ENCODE assay signal across 8 cellular contexts in genomic region chr7:43869898-43870240, GRCh38. TPM values are rescaled to one million over a fixed set of nuclear protein-coding genes. Genes with fewer than 3 reads are reported as not detected.
DNase-seq lines count a peak whose midpoint lies in the region; ATAC-seq, FAIRE-seq and TF ChIP-seq lines count a peak whose summit lies in the region.

No MANE protein-coding gene starts in this region.

- no peak for TF ChIP-seq RAD21 in HepG2 (CRISPR knock-in tag; IDR thresholded peaks at IDR 0.05)

- no peaks in the 10 kb centered on the region for H3K27me3 Mint-ChIP-seq in Calu3 (ENCODE audit: unreplicated experiment)

- H3K27me3 ChIP-seq in NT2/D1 (ENCODE audit: insufficient read depth, insufficient read length) (peaks cover 5% of the 10 kb centered on the region), bronchial epithelial cell (ENCODE audit: control insufficient read depth, insufficient read depth, low read length) (no peaks in the 10 kb centered on the region), HepG2 (ENCODE audit: control insufficient read depth in 1 of 2, insufficient read depth in 2 of 2, low read length in 2 of 2) (no peaks in the 10 kb centered on the region; a peak in 1 of 5 replicates), testis (no peaks in the 10 kb centered on the region)

- H3K27ac Mint-ChIP-seq in Calu3 (ENCODE audit: unreplicated experiment), result peak overlapping the region; percentile 90

- peak overlapping the region; percentile 90 for H3K4me3 Mint-ChIP-seq in Calu3 (ENCODE audit: low read depth, unreplicated experiment)

- peak overlapping the region; percentile 90 for H3K4me2 ChIP-seq in HepG2 (ENCODE audit: low read depth, low read length)

- TF ChIP-seq CTCF in Calu3 (IDR thresholded peaks at IDR 0.05; ENCODE audit: unreplicated experiment) (no peak), HEK293 (tag by site-specific recombination; IDR thresholded peaks at IDR 0.05) (no peak), bronchial epithelial cell (IDR thresholded peaks at IDR 0.05; ENCODE audit: insufficient read depth, low read length, severe bottlenecking) (no peak), HepG2 (CRISPR knock-in tag; IDR thresholded peaks at IDR 0.05) (no peak), testis (IDR thresholded peaks at IDR 0.05) (no peak)

- POLR2A ChIA-PET in HEK293 (lab: Yijun Ruan, JAX) (interaction anchor here (0.6 to 1.4 kb wide), 15 partner anchors 9 to 287 kb away, joined by 3 to 8 read pairs (median 5); partner anchors contain the start of genes BLVRA, STK17A, UBE2D4 and URGCP), HepG2 (lab: Yijun Ruan, JAX) (interaction anchor here (0.6 to 2.2 kb wide), 12 partner anchors 10 to 287 kb away, joined by 3 to 36 read pairs (median 4); partner anchors contain the start of genes STK17A and UBE2D4)

- H3K36me3 Mint-ChIP-seq in Calu3 (ENCODE audit: insufficient read depth, unreplicated experiment), result peaks cover 60% of the 10 kb centered on the region

- H3K79me2 ChIP-seq in HepG2 (ENCODE audit: insufficient read depth, low read length), result peaks cover 6% of the 10 kb centered on the region

- FAIRE-seq in bronchial epithelial cell (lab: Jason Lieb, UNC) (no peak), HepG2 (lab: Jason Lieb, UNC) (no peak)

- no peaks in the 10 kb centered on the region for H4K20me1 ChIP-seq in HepG2 (ENCODE audit: insufficient read depth, low read length)

- H3K4me1 Mint-ChIP-seq in Calu3 (ENCODE audit: low read depth, unreplicated experiment), result peaks cover 33% of the 10 kb centered on the region

- H3K9ac ChIP-seq in NT2/D1 (ENCODE audit: insufficient read length, low read depth) (no peak overlapping the region), HepG2 (ENCODE audit: insufficient read depth, low read depth, low read length) (peak overlapping the region; percentile 80; the same call in 1 of the 2 replicates)

- H3K4me3 ChIP-seq in HEK293 (ENCODE audit: low read depth, low read length) (peak overlapping the region; percentile 45), NT2/D1 (ENCODE audit: insufficient read length, low read depth) (peak overlapping the region; percentile 27), bronchial epithelial cell (ENCODE audit: low read depth, low read length) (peak overlapping the region; percentile 77), HepG2 (replicated peaks in 1 of 3; ENCODE audit: insufficient read depth in 1 of 3, low read depth in 2 of 3, low read length in 3 of 3) (peak overlapping the region; percentile 86 to 96 (median 87)), testis (peak overlapping the region; percentile 81 to 84)

- WGBS in HepG2 (ENCODE audit: low lambda C conversion rate), result 68% methylated on average over 12 of the region's 12 CpGs
- 29 to 38% methylated on average over 12 of the region's 12 CpGs for WGBS in testis, 2 donors

- BruUV-seq in Calu3 (replicated peaks; lab: Mats Ljungman, UMichigan), result TSS peak; percentile 95
- TSS peak; percentile 93 for BruUV-seq in HepG2 (replicated peaks; lab: Mats Ljungman, UMichigan)

- DNase-seq in Calu3, result peak; percentile 53
- DNase-seq in NT2/D1 (ENCODE audit: low read depth, low spot score), result no peak
- DNase-seq in bronchial epithelial cell (ENCODE audit: low read depth), result peak; percentile 89
- no peak for DNase-seq in HepG2 (ENCODE audit: low spot score)
- peak; percentile 22 for DNase-seq in testis
- no peak for DNase-seq in NCI-H2081 (lab: John Stamatoyannopoulos, UW)
- DNase-seq in NCI-H1417 treated with DMSO at 0.1 percent for 48 hours (lab: John Stamatoyannopoulos, UW), result no peak

- H3K27ac ChIP-seq in HEK293 (ENCODE audit: extremely low read depth, low read depth, low read length) (peak overlapping the region; percentile 66; the same call in 1 of the 2 replicates), HepG2 (ENCODE audit: extremely low read length, insufficient read depth, low read length) (no peak overlapping the region), testis (peak overlapping the region; percentile 77 to 85)

- TF ChIP-seq POLR2A in HepG2 (IDR thresholded peaks at IDR 0.05; ENCODE audit: insufficient read depth in 1 of 2, low read depth in 2 of 2, low read length in 2 of 2) (no peak), testis (IDR thresholded peaks at IDR 0.05) (no peak)

- no peaks in the 10 kb centered on the region for H3K9me3 ChIP-seq in HEK293 (ENCODE audit: control insufficient read depth, insufficient read depth, low read depth, low read length)
- peaks cover 16% of the 10 kb centered on the region for H3K9me3 ChIP-seq in NT2/D1 (ENCODE audit: insufficient read depth, low read length)
- H3K9me3 ChIP-seq in HepG2 (ENCODE audit: low read length), result no peaks in the 10 kb centered on the region
- H3K9me3 ChIP-seq in testis, result no peaks in the 10 kb centered on the region

- TF ChIP-seq EP300 in HepG2 (IDR thresholded peaks at IDR 0.05; ENCODE audit: low read depth in 2 of 2, low read length in 2 of 2), result no peak
- TF ChIP-seq EP300 in HepG2 (CRISPR knock-in tag; IDR thresholded peaks at IDR 0.05; ENCODE audit: borderline replicate concordance), result no peak

- H3K4me1 ChIP-seq in HEK293 (ENCODE audit: control insufficient read depth, insufficient read depth, low read length), result peaks cover 3% of the 10 kb centered on the region; the same call in 1 of the 2 replicates
- H3K4me1 ChIP-seq in NT2/D1 (ENCODE audit: insufficient read depth, insufficient read length), result peaks cover 7% of the 10 kb centered on the region
- H3K4me1 ChIP-seq in HepG2 (ENCODE audit: insufficient read depth, low read length), result peaks cover 18% of the 10 kb centered on the region
- H3K4me1 ChIP-seq in testis, result peaks cover 10% of the 10 kb centered on the region

- H2AFZ ChIP-seq in HepG2 (ENCODE audit: low read length), result peak overlapping the region; percentile 46

- intact Hi-C loops in Calu3 (cut with micrococcal nuclease; ENCODE audit: unreplicated experiment) (no loop called here), HepG2 (cut with micrococcal nuclease; ENCODE audit: unreplicated experiment) (loop anchor here (1.0 to 2.0 kb wide), 3 partner anchors 35 to 85 kb away; partner anchors contain the start of gene UBE2D4), testis (cut with DNase I; ENCODE audit: low total_unique reads) (no loop called here)

- in situ Hi-C loops in HepG2 (cut with HindIII; ENCODE audit: extremely low pct_ligation_motif_present, low pct_unique_long_range_greater_than_20kb), result no loop called here

- peaks cover 7% of the 10 kb centered on the region for H3K9me3 Mint-ChIP-seq in Calu3 (ENCODE audit: low read depth, unreplicated experiment)

- CTCF ChIA-PET in Calu3 (lab: Charles Lee), result interaction anchor here (0.6 to 1.0 kb wide), 5 partner anchors 31 to 1092 kb away, joined by 3 to 6 read pairs (median 4); partner anchors contain the start of gene STK17A
- CTCF ChIA-PET in HEK293 (lab: Yijun Ruan, JAX), result no interaction called here
- CTCF ChIA-PET in HepG2 (lab: Yijun Ruan, JAX; ENCODE audit: low intra/inter-chr PET ratio, low total read pairs), result no interaction called here

- ATAC-seq in HepG2, result no peak

- H3K36me3 ChIP-seq in HEK293 (ENCODE audit: control insufficient read depth in 2 of 2, insufficient read depth in 1 of 2, low read length in 2 of 2) (peaks cover 17 to 26% of the 10 kb centered on the region in 2 experiments), NT2/D1 (ENCODE audit: insufficient read depth, insufficient read length, low read length) (peaks cover 28% of the 10 kb centered on the region), bronchial epithelial cell (ENCODE audit: control insufficient read depth, insufficient read depth, low read length) (peaks cover 8% of the 10 kb centered on the region), HepG2 (replicated peaks in 1 of 2; ENCODE audit: control insufficient read depth in 1 of 2, insufficient read depth in 2 of 2, low read length in 2 of 2) (peaks cover 2 to 8% of the 10 kb centered on the region in 2 experiments), testis (ENCODE audit: low read depth, missing control alignments) (no peaks in the 10 kb centered on the region)

RNA-seq across cellular contexts. Expression of gene MRPS24, which starts 0.6 kb away (rescaled TPM):
- total RNA-seq in Calu3 (2022) (164 and 182 TPM in 2 replicates), bronchial epithelial cell (83.2 and 110 TPM in 2 replicates), HepG2 (2016; rRNA removed; fragmentation: Illumina TruSeq; extraction: Trizol) (135 and 143 TPM in 2 replicates), testis (10 to 100 TPM; 71.1 to 80.8 TPM)
- 121 and 142 TPM in 2 replicates for total RNA-seq in HepG2 (2016; cell fraction: cytosol; rRNA removed; fragmentation: Illumina TruSeq; extraction: Trizol; ENCODE audit: low read depth)
- total RNA-seq in HepG2 (2016; cell fraction: insoluble cytoplasmic fraction; rRNA removed; fragmentation: Illumina TruSeq; extraction: Trizol), result 140 and 157 TPM in 2 replicates
- 117 and 135 TPM in 2 replicates for total RNA-seq in HepG2 (2016; cell fraction: membrane; rRNA removed; fragmentation: Illumina TruSeq; extraction: Trizol)
- 60.4 and 60.7 TPM in 2 replicates for total RNA-seq in HepG2 (2016; cell fraction: nucleus; rRNA removed; fragmentation: Illumina TruSeq; extraction: Trizol)
- polyA plus RNA-seq in HepG2 (2011; rRNA removed) (153 and 162 TPM in 2 replicates), testis (ENCODE audit: insufficient read depth, low read depth, low replicate concordance) (115 TPM)
- polyA plus RNA-seq in HepG2 (2011; cell fraction: cytosol; rRNA removed), result 180 and 315 TPM in 2 replicates
- polyA plus RNA-seq in HepG2 (2011; cell fraction: nucleus; rRNA removed), result 97.9 and 112 TPM in 2 replicates
- 131 and 143 TPM in 2 replicates for polyA plus RNA-seq in HepG2 (2012)
- 161 and 177 TPM in 2 replicates for polyA plus RNA-seq in HepG2 (2016; cell fraction: cytosol; fragmentation: Illumina TruSeq; extraction: Trizol; ENCODE audit: low read depth)
- polyA plus RNA-seq in HepG2 (2016; cell fraction: insoluble cytoplasmic fraction; fragmentation: Illumina TruSeq; extraction: Trizol; ENCODE audit: low read depth), result 160 and 176 TPM in 2 replicates
- 136 TPM in 2 replicates for polyA plus RNA-seq in HepG2 (2016; cell fraction: membrane; fragmentation: Illumina TruSeq; extraction: Trizol; ENCODE audit: low read depth)
- polyA plus RNA-seq in HepG2 (2016; cell fraction: nucleus; fragmentation: Illumina TruSeq; extraction: Trizol; ENCODE audit: insufficient read depth, low read depth), result 98.7 and 110 TPM in 2 replicates
- polyA minus RNA-seq in HepG2 (2011; rRNA and poly(A)+ RNA removed; ENCODE audit: low replicate concordance), result 157 and 159 TPM in 2 replicates
- 50.6 and 68.1 TPM in 2 replicates for polyA minus RNA-seq in HepG2 (2011; cell fraction: cytosol; rRNA and poly(A)+ RNA removed)
- 22.4 TPM in 2 replicates for polyA minus RNA-seq in HepG2 (2011; cell fraction: nucleus; rRNA and poly(A)+ RNA removed)

RNA-seq across cellular contexts. Expression of gene URGCP, which starts 36.5 kb away (rescaled TPM):
- total RNA-seq in Calu3 (2022), result 44.1 and 48.3 TPM in 2 replicates
- 31.1 and 31.3 TPM in 2 replicates for total RNA-seq in bronchial epithelial cell
- total RNA-seq in HepG2 (2016; rRNA removed; fragmentation: Illumina TruSeq; extraction: Trizol), result 20.8 and 22.3 TPM in 2 replicates
- total RNA-seq in HepG2 (2016; cell fraction: cytosol; rRNA removed; fragmentation: Illumina TruSeq; extraction: Trizol; ENCODE audit: low read depth), result 3.9 and 5.6 TPM in 2 replicates
- total RNA-seq in HepG2 (2016; cell fraction: insoluble cytoplasmic fraction; rRNA removed; fragmentation: Illumina TruSeq; extraction: Trizol), result 19.9 and 24.0 TPM in 2 replicates
- total RNA-seq in HepG2 (2016; cell fraction: membrane; rRNA removed; fragmentation: Illumina TruSeq; extraction: Trizol), result 5.5 and 7.7 TPM in 2 replicates
- total RNA-seq in HepG2 (2016; cell fraction: nucleus; rRNA removed; fragmentation: Illumina TruSeq; extraction: Trizol), result 12.6 and 14.4 TPM in 2 replicates
- 25.8 and 29.7 TPM in 2 replicates for polyA plus RNA-seq in HepG2 (2011; rRNA removed)
- polyA plus RNA-seq in HepG2 (2011; cell fraction: cytosol; rRNA removed), result 14.7 and 17.8 TPM in 2 replicates
- 19.4 and 22.1 TPM in 2 replicates for polyA plus RNA-seq in HepG2 (2011; cell fraction: nucleus; rRNA removed)
- polyA plus RNA-seq in HepG2 (2012), result 13.7 and 15.6 TPM in 2 replicates
- polyA plus RNA-seq in HepG2 (2016; cell fraction: cytosol; fragmentation: Illumina TruSeq; extraction: Trizol; ENCODE audit: low read depth), result 4.0 and 4.5 TPM in 2 replicates
- 14.1 and 16.1 TPM in 2 replicates for polyA plus RNA-seq in HepG2 (2016; cell fraction: insoluble cytoplasmic fraction; fragmentation: Illumina TruSeq; extraction: Trizol; ENCODE audit: low read depth)
- 3.7 and 3.8 TPM in 2 replicates for polyA plus RNA-seq in HepG2 (2016; cell fraction: membrane; fragmentation: Illumina TruSeq; extraction: Trizol; ENCODE audit: low read depth)
- 29.6 and 30.0 TPM in 2 replicates for polyA plus RNA-seq in HepG2 (2016; cell fraction: nucleus; fragmentation: Illumina TruSeq; extraction: Trizol; ENCODE audit: insufficient read depth, low read depth)
- polyA minus RNA-seq in HepG2 (2011; rRNA and poly(A)+ RNA removed; ENCODE audit: low replicate concordance), result 30.5 and 51.3 TPM in 2 replicates
- polyA minus RNA-seq in HepG2 (2011; cell fraction: cytosol; rRNA and poly(A)+ RNA removed), result 14.4 and 19.8 TPM in 2 replicates
- polyA minus RNA-seq in HepG2 (2011; cell fraction: nucleus; rRNA and poly(A)+ RNA removed), result 16.4 and 18.4 TPM in 2 replicates
- 10 to 100 TPM; 24.9 to 33.0 TPM for total RNA-seq in testis
- 20.1 TPM for polyA plus RNA-seq in testis (ENCODE audit: insufficient read depth, low read depth, low replicate concordance)

RNA-seq across cellular contexts. Expression of gene UBE2D4, which starts 56.4 kb away (rescaled TPM):
- 21.4 and 22.7 TPM in 2 replicates for total RNA-seq in Calu3 (2022)
- total RNA-seq in bronchial epithelial cell, result 3.7 and 3.9 TPM in 2 replicates
- total RNA-seq in HepG2 (2016; rRNA removed; fragmentation: Illumina TruSeq; extraction: Trizol), result 9.9 and 11.2 TPM in 2 replicates
- 27.1 and 31.4 TPM in 2 replicates for total RNA-seq in HepG2 (2016; cell fraction: cytosol; rRNA removed; fragmentation: Illumina TruSeq; extraction: Trizol; ENCODE audit: low read depth)
- total RNA-seq in HepG2 (2016; cell fraction: insoluble cytoplasmic fraction; rRNA removed; fragmentation: Illumina TruSeq; extraction: Trizol), result 7.7 and 8.5 TPM in 2 replicates
- 39.7 and 40.1 TPM in 2 replicates for total RNA-seq in HepG2 (2016; cell fraction: membrane; rRNA removed; fragmentation: Illumina TruSeq; extraction: Trizol)
- 4.1 and 4.4 TPM in 2 replicates for total RNA-seq in HepG2 (2016; cell fraction: nucleus; rRNA removed; fragmentation: Illumina TruSeq; extraction: Trizol)
- 14.2 and 16.0 TPM in 2 replicates for polyA plus RNA-seq in HepG2 (2011; rRNA removed)
- 13.8 and 14.2 TPM in 2 replicates for polyA plus RNA-seq in HepG2 (2011; cell fraction: cytosol; rRNA removed)
- polyA plus RNA-seq in HepG2 (2011; cell fraction: nucleus; rRNA removed), result 3.6 and 5.4 TPM in 2 replicates
- polyA plus RNA-seq in HepG2 (2012), result 6.9 and 8.8 TPM in 2 replicates
- polyA plus RNA-seq in HepG2 (2016; cell fraction: cytosol; fragmentation: Illumina TruSeq; extraction: Trizol; ENCODE audit: low read depth), result 91.7 and 93.4 TPM in 2 replicates
- 15.2 and 16.0 TPM in 2 replicates for polyA plus RNA-seq in HepG2 (2016; cell fraction: insoluble cytoplasmic fraction; fragmentation: Illumina TruSeq; extraction: Trizol; ENCODE audit: low read depth)
- polyA plus RNA-seq in HepG2 (2016; cell fraction: membrane; fragmentation: Illumina TruSeq; extraction: Trizol; ENCODE audit: low read depth), result 66.7 and 74.8 TPM in 2 replicates
- 10.1 and 10.4 TPM in 2 replicates for polyA plus RNA-seq in HepG2 (2016; cell fraction: nucleus; fragmentation: Illumina TruSeq; extraction: Trizol; ENCODE audit: insufficient read depth, low read depth)
- 31.2 and 45.4 TPM in 2 replicates for polyA minus RNA-seq in HepG2 (2011; rRNA and poly(A)+ RNA removed; ENCODE audit: low replicate concordance)
- 5.8 and 6.0 TPM in 2 replicates for polyA minus RNA-seq in HepG2 (2011; cell fraction: cytosol; rRNA and poly(A)+ RNA removed)
- 4.4 and 5.1 TPM in 2 replicates for polyA minus RNA-seq in HepG2 (2011; cell fraction: nucleus; rRNA and poly(A)+ RNA removed)
- 10 to 100 TPM; 15.8 to 18.3 TPM for total RNA-seq in testis
- polyA plus RNA-seq in testis (ENCODE audit: insufficient read depth, low read depth, low replicate concordance), result 18.6 TPM

Comparison
In these comparisons a context has a peak if more than half of its experiments do, and no peak if none do; other contexts are left out.
1. DNase-seq: peak in Calu3 (single experiment), bronchial epithelial cell (single experiment) and testis (single experiment); none in NT2/D1 (single experiment), HepG2 (single experiment), NCI-H2081 (0 of 2) and NCI-H1417 treated with DMSO at 0.1 percent for 48 hours (single experiment).
2. H3K4me3 ChIP-seq: peak in every context shown above with its lines; median percentile 87 in HepG2; 82 in testis; 77 in bronchial epithelial cell; 45 in HEK293; 27 in NT2/D1.